In the genomic region with DNA sequence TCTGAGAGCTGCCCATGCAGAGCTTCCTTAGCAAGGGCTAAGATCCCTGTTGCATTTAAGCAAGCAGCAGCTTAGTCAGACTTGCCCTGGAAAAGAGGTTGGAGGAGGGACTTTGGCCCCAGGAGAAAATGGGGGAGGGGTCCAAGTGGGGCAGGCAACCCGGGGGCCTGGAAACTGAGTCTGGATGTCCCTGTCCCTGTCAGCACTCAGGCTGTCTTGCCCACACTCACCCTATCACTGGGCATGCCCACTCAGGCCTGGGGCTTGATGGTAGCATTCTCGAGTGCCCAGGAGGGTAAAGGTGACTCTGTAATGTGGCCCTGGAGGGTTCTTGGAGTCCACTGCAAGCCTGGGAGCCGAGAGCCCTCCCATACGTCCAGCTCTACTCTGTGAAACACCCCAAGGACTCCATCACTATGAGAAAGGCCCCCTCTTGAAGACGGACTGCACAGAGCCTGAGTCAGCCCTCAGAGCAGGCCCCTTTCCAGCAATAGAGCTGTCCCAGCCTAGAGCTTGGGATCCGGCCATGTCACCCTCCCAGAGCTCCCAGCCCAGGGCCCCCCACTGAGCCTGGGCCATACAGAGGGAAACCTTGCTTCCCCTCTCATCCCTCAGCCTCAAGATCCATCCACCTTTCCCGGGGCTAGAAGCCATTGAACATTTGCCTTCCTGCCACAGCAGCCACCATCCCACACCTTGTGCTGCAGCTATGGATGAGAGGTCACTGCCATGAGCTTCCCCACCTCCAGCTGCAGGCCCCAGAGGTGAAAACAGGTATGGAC, we compare ENCODE assay signal across 22 cellular contexts. TPM values are rescaled to one million over a fixed set of nuclear protein-coding genes. Genes with fewer than 3 reads are reported as not detected.
DNase-seq lines count a peak whose midpoint lies in the region; TF ChIP-seq lines count a peak whose summit lies in the region.
"Had no signal": no experiment of that assay in that cellular context is flagged by ENCODE, and none has a peak within 500 bp of the region (broad histone marks: within the 10 kb centered on the region; RNA-seq: fewer than 3 reads in every experiment).

No MANE protein-coding gene starts in this region.

- H3K23ac ChIP-seq in neuronal stem cell (ENCODE audit: low read depth, low read length, poor library complexity): peak overlapping the region; percentile 26

- DNase-seq in stimulated activated CD4-positive, alpha-beta T cell treated with anti-CD3 and anti-CD28 coated beads, Interleukin-4, amount 100 ng/mL, for 24 hours: peak; percentile 1
- no peak for DNase-seq in stimulated activated CD4-positive, alpha-beta T cell treated with anti-CD3 and anti-CD28 coated beads, Interleukin-2, amount 100 ng/mL, for 24 hours
- peak; percentile 72 for DNase-seq in cardiac septum (ENCODE audit: low spot score)
- DNase-seq in neuronal stem cell (ENCODE audit: low spot score): no peak
- DNase-seq in NCI-H1436 (lab: John Stamatoyannopoulos, UW): no peak
- no peak for DNase-seq in SK-N-DZ (ENCODE audit: low spot score)
- DNase-seq in uterus: no peak
- DNase-seq: activated CD4-positive, alpha-beta T cell treated with anti-CD3 and anti-CD28 coated beads for 4 hours; aorta; CD4-positive, alpha-beta memory T cell; effector CD4-positive, alpha-beta T cell; NCI-H1417 treated with DMSO at 0.1 percent for 48 hours; NCI-H2171 treated with DMSO at 0.1 percent for 48 hours; NCI-H526 treated with DMSO at 0.1 percent for 48 hours; nucleus accumbens; SW 1271; testis had no signal

- H2AK5ac ChIP-seq in neuronal stem cell (ENCODE audit: low read depth, low read length): peak overlapping the region; percentile 89

- no CpG with 5 or more reads among the region's 7 CpGs for WGBS in neuronal stem cell (ENCODE audit: extremely low coverage in 2 of 2, insufficient read length in 2 of 2, insufficient replicate concordance in 1 of 2), 2 donors

- H3K4ac ChIP-seq in neuronal stem cell (ENCODE audit: low read length): no peak overlapping the region

- H4K8ac ChIP-seq in neuronal stem cell (ENCODE audit: low read depth, low read length): no peak overlapping the region

- TF ChIP-seq CTCF in uterus (IDR thresholded peaks at IDR 0.05): no peak

- no peak overlapping the region for H2BK120ac ChIP-seq in neuronal stem cell (ENCODE audit: low read depth, low read length)

- no peak overlapping the region for H3K14ac ChIP-seq in neuronal stem cell (ENCODE audit: low read length)

- no peak overlapping the region for H3K9ac ChIP-seq in neuronal stem cell (ENCODE audit: low read depth, low read length, poor library complexity)

- H3K18ac ChIP-seq in neuronal stem cell (ENCODE audit: low read length): peak overlapping the region; percentile 68

- no peak overlapping the region for H2AFZ ChIP-seq in neuronal stem cell (ENCODE audit: low read length)
- H2AFZ ChIP-seq: GM23338 had no signal

- no peak for TF ChIP-seq POLR2A in uterus (IDR thresholded peaks at IDR 0.05)

- intact Hi-C loops in cardiac septum (cut with DNase I): no loop called here
- intact Hi-C loops in uterus (cut with DNase I; ENCODE audit: low total_unique reads): no loop called here

- peak overlapping the region; percentile 81 for H2BK15ac ChIP-seq in neuronal stem cell (ENCODE audit: low read length)

- no peak overlapping the region for H3K4me2 ChIP-seq in neuronal stem cell (ENCODE audit: insufficient read depth, low read length, poor library complexity, severe bottlenecking)
- H3K4me2 ChIP-seq: GM23338 had no signal

- H3K4me1 ChIP-seq in neuronal stem cell (ENCODE audit: control insufficient read depth in 2 of 2, insufficient read depth in 1 of 2, low read depth in 1 of 2, low read length in 2 of 2): peaks cover 3 to 29% of the 10 kb centered on the region in 2 donors
- peaks cover 0 to 7% of the 10 kb centered on the region in 2 donors for H3K4me1 ChIP-seq in uterus

- H3K79me1 ChIP-seq in neuronal stem cell (ENCODE audit: low read depth, low read length): no peaks in the 10 kb centered on the region

- no peak overlapping the region for H4K91ac ChIP-seq in neuronal stem cell (ENCODE audit: low read depth, low read length, poor library complexity)

- H3K9me3 ChIP-seq in neuronal stem cell (replicated peaks in 1 of 2; ENCODE audit: control insufficient read depth in 2 of 2, insufficient read depth in 1 of 2, low read depth in 1 of 2, low read length in 2 of 2) (peaks cover 0 to 3% of the 10 kb centered on the region in 2 donors), uterus (no peaks in the 10 kb centered on the region)
- H3K9me3 ChIP-seq: left lung, mucosa of descending colon, testis had no signal

- H3K36me3 ChIP-seq in neuronal stem cell (replicated peaks in 1 of 2; ENCODE audit: control insufficient read depth in 2 of 2, insufficient read depth in 2 of 2, low read length in 2 of 2): no peaks in the 10 kb centered on the region
- no peaks in the 10 kb centered on the region for H3K36me3 ChIP-seq in uterus
- H3K36me3 ChIP-seq: left lung had no signal

- H3K4me3 ChIP-seq in neuronal stem cell (ENCODE audit: low read length in 2 of 2): no peak overlapping the region
- no peak overlapping the region for H3K4me3 ChIP-seq in uterus
- H3K4me3 ChIP-seq: GM23338, left lung, mucosa of descending colon, testis had no signal

- no peak overlapping the region for H2BK12ac ChIP-seq in neuronal stem cell (ENCODE audit: low read length)

- H3K27me3 ChIP-seq in neuronal stem cell (ENCODE audit: control insufficient read depth in 3 of 3, insufficient read depth in 3 of 3, low read depth in 1 of 3, low read length in 3 of 3): peaks cover 0 to 6% (median 0%) of the 10 kb centered on the region in 3 experiments
- H3K27me3 ChIP-seq in uterus: no peaks in the 10 kb centered on the region
- H3K27me3 ChIP-seq: testis had no signal

- no peak overlapping the region for H3K27ac ChIP-seq in neuronal stem cell (replicated peaks; ENCODE audit: low read length)
- no peak overlapping the region for H3K27ac ChIP-seq in uterus
- H3K27ac ChIP-seq: left lung, testis had no signal

- peak overlapping the region; percentile 68 for H2BK5ac ChIP-seq in neuronal stem cell (ENCODE audit: low read length)

RNA-seq across cellular contexts. Expression of gene MYL3, which starts 13.4 kb away (rescaled TPM):
- 3,804 TPM for total RNA-seq in cardiac septum
- 0.26 TPM for polyA plus RNA-seq in neuronal stem cell (2013, experiment 1 of 2)
- polyA plus RNA-seq in neuronal stem cell (2013, experiment 2 of 2): 0.25 TPM
- polyA plus RNA-seq in SK-N-DZ (2014; cell fraction: cytosol; rRNA removed): not detected in 2 replicates
- not detected in 2 replicates for polyA plus RNA-seq in SK-N-DZ (2014; cell fraction: nucleus; rRNA removed)
- 1 to 10 TPM in 3 of 4 donors, not detected in 1; 4.9 to 9.6 (median 6.0) TPM for total RNA-seq in uterus
- total RNA-seq: CD4-positive, alpha-beta memory T cell; GM23338; MCF 10A had no signal
- polyA plus RNA-seq: CD4-positive, alpha-beta memory T cell; GM23338; IgD-negative memory B cell had no signal

RNA-seq across cellular contexts. Expression of gene PTH1R, which starts 27.6 kb away (rescaled TPM):
- 5.4 TPM for total RNA-seq in cardiac septum
- 2.2 TPM for polyA plus RNA-seq in neuronal stem cell (2013, experiment 1 of 2)
- polyA plus RNA-seq in neuronal stem cell (2013, experiment 2 of 2): 2.6 TPM
- 0.43 and 0.46 TPM in 2 replicates for polyA plus RNA-seq in SK-N-DZ (2014; cell fraction: cytosol; rRNA removed)
- polyA plus RNA-seq in SK-N-DZ (2014; cell fraction: nucleus; rRNA removed): 1.3 and 2.0 TPM in 2 replicates
- total RNA-seq in uterus: 10 to 100 TPM in 3 of 4 donors, under 1 TPM in 1; 0.51 to 29.9 (median 18.9) TPM
- total RNA-seq: CD4-positive, alpha-beta memory T cell; MCF 10A had no signal
- polyA plus RNA-seq: CD4-positive, alpha-beta memory T cell; IgD-negative memory B cell had no signal

Comparison
In these comparisons a context has a peak if more than half of its experiments do, and no peak if none do; other contexts are left out.
1. DNase-seq: peak in stimulated activated CD4-positive, alpha-beta T cell treated with anti-CD3 and anti-CD28 coated beads, Interleukin-4, amount 100 ng/mL, for 24 hours (single experiment) and cardiac septum (single experiment); none in stimulated activated CD4-positive, alpha-beta T cell treated with anti-CD3 and anti-CD28 coated beads, Interleukin-2, amount 100 ng/mL, for 24 hours (0 of 2), neuronal stem cell (single experiment), NCI-H1436 (single experiment), SK-N-DZ (single experiment) and uterus (0 of 2).
2. RNA of gene MYL3, which starts 13.4 kb away (total RNA-seq): 3,804 TPM in cardiac septum (single experiment); 4.9 to 9.6 TPM in uterus; every median in the first group is over 100 times any median in the second.